Comparison of ENCODE assay signal across 13 cellular contexts in the genomic region with DNA sequence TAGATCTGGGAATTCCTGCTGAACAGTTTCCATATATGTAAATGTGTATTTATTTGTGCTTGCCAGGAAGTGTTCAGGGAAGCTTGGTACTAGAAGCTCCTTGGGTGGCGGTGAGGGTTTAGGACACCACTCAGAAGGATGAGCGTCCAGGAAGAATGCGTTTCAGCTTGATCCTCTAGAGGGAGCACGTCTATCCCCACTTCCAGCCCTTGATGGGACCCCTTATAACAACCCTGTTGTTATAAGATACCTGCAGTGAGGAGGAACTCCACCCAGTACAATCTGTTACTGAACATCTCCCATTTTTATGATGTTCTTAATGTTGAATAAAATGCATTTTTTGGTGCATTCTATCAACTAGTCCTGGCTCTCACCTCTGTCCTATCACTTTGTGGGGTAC.
DNase-seq lines count a peak whose midpoint lies in the region; FAIRE-seq and TF ChIP-seq lines count a peak whose summit lies in the region.
"Had no signal": no experiment of that assay in that cellular context is flagged by ENCODE, and none has a peak within 500 bp of the region (broad histone marks: within the 10 kb centered on the region; RNA-seq: fewer than 3 reads in every experiment).

No MANE protein-coding gene starts in this region.

- H3K18ac ChIP-seq in mesendoderm (ENCODE audit: low read length) = no peak overlapping the region

- no peaks in the 10 kb centered on the region for H3K9me3 Mint-ChIP-seq in T-helper 2 cell treated with Interferon-gamma antibody and Interleukin-4, amounts not matched to agents 5 μg/mL and 100 μg/mL, for 36 hours
- H3K9me3 Mint-ChIP-seq: stimulated activated memory B cell treated with anti-CD40 and anti-IgM and Interleukin-4, amounts not matched to agents 10 μg/mL and 1 μg/mL and 100 μg/mL, for 72 hours had no signal

- no peak overlapping the region for H3K27ac ChIP-seq in mesendoderm (ENCODE audit: low read depth, low read length)
- H3K27ac ChIP-seq: HL-60, skin epidermis had no signal

- peak; percentile 55 for TF ChIP-seq CTCF in astrocyte of the cerebellum (IDR thresholded peaks at IDR 0.05; ENCODE audit: low read depth, low read length, missing control alignments)

- no peak overlapping the region for H3K56ac ChIP-seq in mesendoderm (ENCODE audit: low read length)

- no peaks in the 10 kb centered on the region for H3K36me3 ChIP-seq in mesendoderm (ENCODE audit: control insufficient read depth, insufficient read depth, low read length)

- H3K36me3 Mint-ChIP-seq in T-helper 2 cell treated with Interferon-gamma antibody and Interleukin-4, amounts not matched to agents 5 μg/mL and 100 μg/mL, for 36 hours (ENCODE audit: low read depth) = peaks cover 75% of the 10 kb centered on the region

- no peak overlapping the region for H3K9ac ChIP-seq in mesendoderm (ENCODE audit: low read length)

- H3K4me1 Mint-ChIP-seq in T-helper 2 cell treated with Interferon-gamma antibody and Interleukin-4, amounts not matched to agents 5 μg/mL and 100 μg/mL, for 36 hours (ENCODE audit: low read depth) = peaks cover 14% of the 10 kb centered on the region

- no peak overlapping the region for H3K4me2 ChIP-seq in mesendoderm (ENCODE audit: low read length)

- no peak overlapping the region for H3K4ac ChIP-seq in mesendoderm (ENCODE audit: low read depth, low read length)

- no peaks in the 10 kb centered on the region for H3K79me2 ChIP-seq in mesendoderm (ENCODE audit: control insufficient read depth, insufficient read depth, low read length)

- no peak overlapping the region for H2BK15ac ChIP-seq in mesendoderm (replicated peaks; ENCODE audit: low read depth)

- no peaks in the 10 kb centered on the region for H3K4me1 ChIP-seq in mesendoderm (ENCODE audit: control insufficient read depth, low read depth, low read length)

- no peak overlapping the region for H4K8ac ChIP-seq in mesendoderm (ENCODE audit: low read depth, low read length)

- no peaks in the 10 kb centered on the region for H3K79me1 ChIP-seq in mesendoderm (ENCODE audit: low read length)

- H3K27me3 ChIP-seq in mesendoderm (ENCODE audit: insufficient read depth, low read length, poor library complexity) = no peaks in the 10 kb centered on the region

- no peak overlapping the region for H2BK120ac ChIP-seq in mesendoderm (ENCODE audit: low read depth, low read length)

- no peak for FAIRE-seq in HTR-8/SVneo (lab: Jason Lieb, UNC)

- H2BK5ac ChIP-seq in mesendoderm (ENCODE audit: low read length) = no peak overlapping the region

- H3K27ac Mint-ChIP-seq in T-helper 2 cell treated with Interferon-gamma antibody and Interleukin-4, amounts not matched to agents 5 μg/mL and 100 μg/mL, for 36 hours = no peak overlapping the region

- CTCF ChIA-PET in HEK293T (lab: Yijun Ruan, JAX) = interaction anchor here (0.5 to 1.6 kb wide), 10 partner anchors 12 to 1359 kb away, joined by 3 to 6 read pairs (median 4); partner anchors contain the start of gene LSM11

- H3K4me3 Mint-ChIP-seq in T-helper 2 cell treated with Interferon-gamma antibody and Interleukin-4, amounts not matched to agents 5 μg/mL and 100 μg/mL, for 36 hours = no peak overlapping the region
- H3K4me3 Mint-ChIP-seq: stimulated activated memory B cell treated with anti-CD40 and anti-IgM and Interleukin-4, amounts not matched to agents 10 μg/mL and 1 μg/mL and 100 μg/mL, for 72 hours had no signal

- POLR2A ChIA-PET in HEK293T (lab: Yijun Ruan, JAX) = no interaction called here

- H3K23ac ChIP-seq in mesendoderm (ENCODE audit: low read length) = no peak overlapping the region

- no peak overlapping the region for H4K5ac ChIP-seq in mesendoderm (ENCODE audit: low read length)

- DNase-seq in DMS53 (lab: John Stamatoyannopoulos, UW) = peak; percentile 9
- DNase-seq in DMS53 treated with DMSO at 0.1 percent for 48 hours (lab: John Stamatoyannopoulos, UW; ENCODE audit: unreplicated experiment) = no peak
- peak; percentile 20 for DNase-seq in HTR-8/SVneo (ENCODE audit: insufficient read length, low spot score)
- no peak for DNase-seq in astrocyte of the cerebellum (ENCODE audit: low read depth)
- DNase-seq in mesendoderm = peak; percentile 53
- DNase-seq in middle frontal gyrus (ENCODE audit: extremely low spot score, low spot score) = no peak
- no peak for DNase-seq in T-helper 2 cell treated with Interferon-gamma antibody and Interleukin-4, amounts not matched to agents 5 μg/mL and 100 μg/mL, for 36 hours (ENCODE audit: low spot score)
- DNase-seq in HEK293T (ENCODE audit: extremely low spot score) = no peak
- DNase-seq: activated effector memory CD4-positive, alpha-beta T cell treated with anti-CD3 and anti-CD28 coated beads, Interleukin-2, amount 50 U/mL, for 16 hours had no signal

- in situ Hi-C loops in astrocyte of the cerebellum (cut with HindIII; ENCODE audit: low sequenced_read_pairs) = no loop called here

- no peak overlapping the region for H2AK5ac ChIP-seq in mesendoderm (ENCODE audit: low read length)

- no peaks in the 10 kb centered on the region for H3K27me3 Mint-ChIP-seq in T-helper 2 cell treated with Interferon-gamma antibody and Interleukin-4, amounts not matched to agents 5 μg/mL and 100 μg/mL, for 36 hours (ENCODE audit: low read depth)
- H3K27me3 Mint-ChIP-seq: stimulated activated memory B cell treated with anti-CD40 and anti-IgM and Interleukin-4, amounts not matched to agents 10 μg/mL and 1 μg/mL and 100 μg/mL, for 72 hours had no signal

- no CpG with 5 or more reads among the region's 4 CpGs for WGBS in mesendoderm (ENCODE audit: extremely low coverage, insufficient coverage, low lambda C conversion rate)

- H3K4me3 ChIP-seq in astrocyte of the cerebellum (ENCODE audit: low read depth, low read length) = no peak overlapping the region
- H3K4me3 ChIP-seq in mesendoderm (ENCODE audit: low read length) = no peak overlapping the region
- H3K4me3 ChIP-seq: lung, skin epidermis had no signal

TF ChIP-seq in HEK293T, 16 proteins besides CTCF, POLR2A, EP300 and RAD21:
- TF ChIP-seq FOXM1 (IDR thresholded peaks at IDR 0.05; ENCODE audit: borderline replicate concordance) (no peak), NFRKB (IDR thresholded peaks at IDR 0.05) (no peak), SP1 (IDR thresholded peaks at IDR 0.05) (no peak), CTBP1 (IDR thresholded peaks at IDR 0.05; ENCODE audit: borderline replicate concordance) (no peak), TARDBP (IDR thresholded peaks at IDR 0.05) (no peak), ZNF384 (IDR thresholded peaks at IDR 0.05) (no peak), L3MBTL2 (conservative IDR thresholded peaks at IDR 0.05) (no peak), ARNT (IDR thresholded peaks at IDR 0.05) (no peak), LEF1 (IDR thresholded peaks at IDR 0.05; ENCODE audit: borderline replicate concordance) (no peak), HDGF (IDR thresholded peaks at IDR 0.05; ENCODE audit: borderline replicate concordance) (no peak)

Comparison
In these comparisons a context has a peak if more than half of its experiments do, and no peak if none do; other contexts are left out.
1. DNase-seq: peak in DMS53 (single experiment), HTR-8/SVneo (single experiment) and mesendoderm (single experiment); none in DMS53 treated with DMSO at 0.1 percent for 48 hours (single experiment), astrocyte of the cerebellum (single experiment), middle frontal gyrus (single experiment), T-helper 2 cell treated with Interferon-gamma antibody and Interleukin-4, amounts not matched to agents 5 μg/mL and 100 μg/mL, for 36 hours (single experiment) and HEK293T (single experiment).